In the genomic region with DNA sequence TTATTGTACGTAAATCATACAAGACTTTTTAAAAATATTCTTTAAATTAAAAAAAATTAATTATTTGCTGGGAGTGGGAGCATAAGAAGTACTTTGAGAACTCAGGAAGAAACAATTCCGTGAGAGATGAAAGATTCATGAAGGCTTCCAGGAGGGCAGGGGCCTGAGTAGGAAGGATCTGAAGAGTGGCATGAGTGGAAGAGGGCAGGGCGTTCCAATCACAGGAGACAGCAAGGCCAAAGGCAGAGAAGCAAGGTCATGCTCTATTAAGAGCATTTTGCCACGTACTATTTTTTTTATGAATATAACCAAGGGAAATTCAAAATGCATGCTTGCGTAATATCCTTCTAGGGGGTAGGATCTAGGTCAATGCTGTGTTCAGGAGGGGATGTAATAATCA, we compare ENCODE assay signal across 17 cellular contexts.
DNase-seq lines count a peak whose midpoint lies in the region; ATAC-seq, FAIRE-seq and TF ChIP-seq lines count a peak whose summit lies in the region.
"Had no signal": no experiment of that assay in that cellular context is flagged by ENCODE, and none has a peak within 500 bp of the region (broad histone marks: within the 10 kb centered on the region; RNA-seq: fewer than 3 reads in every experiment).

No MANE protein-coding gene starts in this region.

- H2BK120ac ChIP-seq in H9 (ENCODE audit: low read depth, low read length, poor library complexity, severe bottlenecking), result no peak overlapping the region

- H3K36me3 Mint-ChIP-seq in H9 (ENCODE audit: insufficient read depth in 1 of 3, low read depth in 3 of 3), result peaks cover 4 to 6% (median 5%) of the 10 kb centered on the region in 3 experiments; a peak in 3 of 7 replicates
- H3K36me3 Mint-ChIP-seq: CD4-positive, CD25-positive, alpha-beta regulatory T cell; CD8-positive, alpha-beta memory T cell had no signal

- no peaks in the 10 kb centered on the region for H3K36me3 ChIP-seq in BLaER1

- H4K8ac ChIP-seq in H9 (replicated peaks; ENCODE audit: insufficient read length, low read depth, low read length), result no peak overlapping the region

- no CpG with 5 or more reads among the region's 5 CpGs for WGBS in H9 (ENCODE audit: extremely low coverage, insufficient read length, low lambda C conversion rate)

- H3K4me2 ChIP-seq in BLaER1, result 0 out of 2 replicates have a peak overlapping the region, but pooled peaks have one; percentile 26
- no peak overlapping the region for H3K4me2 ChIP-seq in H9 (ENCODE audit: insufficient read depth, insufficient read length, low read length)
- H3K4me2 ChIP-seq: GM23338 had no signal

- H3K14ac ChIP-seq in H9 (ENCODE audit: insufficient read depth, low read length), result no peak overlapping the region

- peaks cover 0 to 4% of the 10 kb centered on the region in 2 experiments; a peak in 3 of 5 replicates for H3K9me3 Mint-ChIP-seq in H9
- H3K9me3 Mint-ChIP-seq: GM23338 had no signal

- H3K4me1 ChIP-seq in BLaER1 (peaks cover 9% of the 10 kb centered on the region), H9 (ENCODE audit: insufficient read depth, low read length) (peaks cover 15% of the 10 kb centered on the region; the same call in 1 of the 2 replicates)

- no peak overlapping the region for H4K5ac ChIP-seq in H9 (ENCODE audit: insufficient read length, low read depth, low read length)

- H3K4me3 ChIP-seq in BLaER1, result no peak overlapping the region
- H3K4me3 ChIP-seq: GM23338, K562 had no signal

- peak; percentile 73 for ATAC-seq in Right ventricle myocardium superior (ENCODE audit: poor library complexity)
- no peak for ATAC-seq in left cardiac atrium
- ATAC-seq in HG02623 (IDR thresholded peaks at IDR 0.05; ENCODE audit: unreplicated experiment), result no peak
- ATAC-seq: GM23338, K562 had no signal

- H3K9ac ChIP-seq in BLaER1 (no peak overlapping the region), H9 (ENCODE audit: extremely low read depth, insufficient read length, low read length) (no peak overlapping the region)

- no peak overlapping the region for H3K4me3 Mint-ChIP-seq in H9
- H3K4me3 Mint-ChIP-seq: B cell; CD4-positive, CD25-positive, alpha-beta regulatory T cell; CD8-positive, alpha-beta memory T cell; GM23338 had no signal

- no peak overlapping the region for H3K18ac ChIP-seq in H9 (ENCODE audit: insufficient read length, low read depth, low read length)

- no peaks in the 10 kb centered on the region for H3K79me1 ChIP-seq in H9 (ENCODE audit: insufficient read depth, low read depth, low read length, poor library complexity, severe bottlenecking)

- H4K20me1 ChIP-seq in BLaER1, result no peaks in the 10 kb centered on the region
- no peaks in the 10 kb centered on the region for H4K20me1 ChIP-seq in H9 (ENCODE audit: control insufficient read depth, insufficient read depth, insufficient read length)

- H3K27me3 Mint-ChIP-seq in H9 (ENCODE audit: low read depth), result no peaks in the 10 kb centered on the region; the same call in 1 of the 2 replicates
- H3K27me3 Mint-ChIP-seq: B cell; CD4-positive, CD25-positive, alpha-beta regulatory T cell; CD8-positive, alpha-beta memory T cell had no signal

- H4K91ac ChIP-seq in H9 (ENCODE audit: insufficient read length, low read depth, low read length), result no peak overlapping the region

- H3K27me3 ChIP-seq in BLaER1 (no peaks in the 10 kb centered on the region), H9 (ENCODE audit: insufficient read depth, low read length) (no peaks in the 10 kb centered on the region)

- H3K23ac ChIP-seq in H9 (ENCODE audit: insufficient read length, low read depth, low read length), result no peak overlapping the region

- no peaks in the 10 kb centered on the region for H3K23me2 ChIP-seq in H9 (ENCODE audit: insufficient read length, low read depth, low read length, poor library complexity, severe bottlenecking)

- peak; percentile 53 for FAIRE-seq in islet of Langerhans (lab: Jason Lieb, UNC)
- FAIRE-seq: G401.6, GM12892, GM18507, K562 had no signal

- intact Hi-C loops in Right ventricle myocardium superior (cut with DNase I), result no loop called here
- intact Hi-C loops in left cardiac atrium (cut with DNase I), result no loop called here

- no peak overlapping the region for H3K4ac ChIP-seq in H9 (ENCODE audit: low read depth, low read length)

- peaks cover 7% of the 10 kb centered on the region; the same call in 1 of the 2 replicates for H3K9me3 ChIP-seq in BLaER1
- H3K9me3 ChIP-seq in H9 (ENCODE audit: control insufficient read depth, low read depth, low read length), result no peaks in the 10 kb centered on the region

- H2BK15ac ChIP-seq in H9 (ENCODE audit: low read depth, low read length), result no peak overlapping the region

- no peak overlapping the region for H2BK12ac ChIP-seq in H9 (ENCODE audit: insufficient read length, low read depth, low read length)

- H2BK5ac ChIP-seq in H9 (ENCODE audit: insufficient read length, low read length), result no peak overlapping the region

- H2AFZ ChIP-seq in H9 (ENCODE audit: low read length), result no peak overlapping the region
- H2AFZ ChIP-seq: GM23338 had no signal

- H2BK20ac ChIP-seq in H9 (ENCODE audit: low read depth, low read length, poor library complexity, severe bottlenecking), result no peak overlapping the region

- TF ChIP-seq CTCF in H9 (conservative IDR thresholded peaks at IDR 0.05), result no peak

- H3K27ac ChIP-seq in BLaER1 (no peak overlapping the region), H9 (ENCODE audit: insufficient read length, low read depth, low read length) (no peak overlapping the region)

- H2AK5ac ChIP-seq in H9 (ENCODE audit: insufficient read length, low read length), result no peak overlapping the region

- H3T11ph ChIP-seq in H9 (ENCODE audit: low read length), result no peak overlapping the region

- peak overlapping the region in 2 of 3 experiments; percentile 56 to 78; a peak in 2 of 7 replicates for H3K27ac Mint-ChIP-seq in H9
- H3K27ac Mint-ChIP-seq: B cell; CD4-positive, CD25-positive, alpha-beta regulatory T cell; CD8-positive, alpha-beta memory T cell; GM23338 had no signal

- DNase-seq in Right ventricle myocardium superior (no peak), left cardiac atrium (no peak), H9 (no peak), DMS 273 (lab: John Stamatoyannopoulos, UW; ENCODE audit: unreplicated experiment) (no peak)
- DNase-seq: C1 segment of cervical spinal cord; CD4-positive, CD25-positive, alpha-beta regulatory T cell; CD8-positive, alpha-beta memory T cell; H7 had no signal

- no peaks in the 10 kb centered on the region for H3K79me2 ChIP-seq in H9 (ENCODE audit: insufficient read depth, low read length)

- H3K4me1 Mint-ChIP-seq in H9, result peaks cover 26 to 28% of the 10 kb centered on the region in 2 experiments
- H3K4me1 Mint-ChIP-seq: B cell; CD4-positive, CD25-positive, alpha-beta regulatory T cell; CD8-positive, alpha-beta memory T cell had no signal

- H3K56ac ChIP-seq in H9 (ENCODE audit: insufficient read length, low read depth, low read length), result no peak overlapping the region
